In genomic region chr5:103000089-103000488, GRCh38 we compare ENCODE assay signal across 34 cellular contexts.
"Had no signal": no experiment of that assay in that cellular context is flagged by ENCODE, and none has a peak within 500 bp of the region (broad histone marks: within the 10 kb centered on the region; RNA-seq: fewer than 3 reads in every experiment).

No MANE protein-coding gene starts in this region.

- H3K27ac ChIP-seq: adrenal gland, body of pancreas, brain microvascular endothelial cell, breast epithelium, VCaP had no signal

- DNase-seq: activated B cell treated with CpG ODN at 0.5 μM for 24 hours; activated CD4-positive, alpha-beta memory T cell treated with anti-CD3 and anti-CD28 coated beads for 36 hours; activated CD4-positive, alpha-beta T cell treated with anti-CD3 and anti-CD28 coated beads for 4 hours; activated CD4-positive, alpha-beta T cell treated with anti-CD3 and anti-CD28 coated beads, Interleukin-2, amount 10 ng/mL, durations not matched to agents 24 days and 14 days; activated CD4-positive, alpha-beta T cell treated with anti-CD3 and anti-CD28 coated beads, Interleukin-2, amount 50 U/mL, for 1 hour; activated CD4-positive, alpha-beta T cell treated with anti-CD3 and anti-CD28 coated beads, Interleukin-2, amount 50 U/mL, for 4 hours; activated CD4-positive, CD25-positive, alpha-beta regulatory T cell treated with anti-CD3 and anti-CD28 coated beads, Interleukin-2, amount 50 U/mL, for 72 hours; activated CD8-positive, alpha-beta memory T cell treated with anti-CD3 and anti-CD28 coated beads, Interleukin-2, amount 50 U/mL, for 4 hours; activated CD8-positive, alpha-beta T cell treated with anti-CD3 and anti-CD28 coated beads for 36 hours; activated effector memory CD4-positive, alpha-beta T cell treated with anti-CD3 and anti-CD28 coated beads, Interleukin-2, amount 50 U/mL, for 16 hours; activated gamma-delta T cell treated with Interleukin-2 at 50 U/mL for 16 hours; activated naive CD4-positive, alpha-beta T cell; activated naive CD4-positive, alpha-beta T cell treated with anti-CD3 and anti-CD28 coated beads, Interleukin-2, amount 10 ng/mL, durations not matched to agents 7 days and 5 days; activated naive CD8-positive, alpha-beta T cell treated with anti-CD3 and anti-CD28 coated beads for 36 hours; activated T-cell treated with anti-CD3 and anti-CD28 coated beads for 4 hours; activated T-cell treated with anti-CD3 and anti-CD28 coated beads, Interleukin-2, amount 50 U/mL, for 1 hour; activated T-cell treated with anti-CD3 and anti-CD28 coated beads, Interleukin-2, amount 50 U/mL, for 4 hours; activated T-cell treated with anti-CD3 and anti-CD28 coated beads, Interleukin-2, amount 50 U/mL, for 72 hours; amniotic stem cell; aorta; body of pancreas; brain microvascular endothelial cell; central memory CD4-positive, alpha-beta T cell; T-helper 1 cell; T-helper 2 cell; T-helper 9 cell had no signal

- H3K27me3 ChIP-seq: adrenal gland, body of pancreas, brain microvascular endothelial cell, breast epithelium had no signal

- H3K4me1 Mint-ChIP-seq: activated B cell treated with CpG ODN at 0.5 μM for 24 hours; activated naive CD8-positive, alpha-beta T cell treated with anti-CD3 and anti-CD28 coated beads for 36 hours; activated T-helper 17 cell treated with anti-CD3 and anti-CD28 coated beads, Interleukin-2, amount 50 U/mL, for 72 hours had no signal

- H3K4me3 ChIP-seq: adrenal gland, body of pancreas, breast epithelium had no signal

- H3K9me3 ChIP-seq: adrenal gland, body of pancreas, breast epithelium had no signal

- H3K27ac Mint-ChIP-seq: activated B cell treated with CpG ODN at 0.5 μM for 24 hours; activated CD4-positive, alpha-beta memory T cell treated with anti-CD3 and anti-CD28 coated beads for 36 hours; activated CD4-positive, alpha-beta T cell treated with anti-CD3 and anti-CD28 coated beads, Interleukin-2, amount 10 ng/mL, durations not matched to agents 24 days and 14 days; activated CD8-positive, alpha-beta T cell treated with anti-CD3 and anti-CD28 coated beads for 36 hours; activated naive CD4-positive, alpha-beta T cell treated with anti-CD3 and anti-CD28 coated beads, Interleukin-2, amount 10 ng/mL, durations not matched to agents 7 days and 5 days; activated naive CD8-positive, alpha-beta T cell treated with anti-CD3 and anti-CD28 coated beads for 36 hours; activated T-cell treated with anti-CD3 and anti-CD28 coated beads, Interleukin-2, amount 50 U/mL, for 72 hours; activated T-helper 1 cell treated with anti-CD3 and anti-CD28 coated beads, Interleukin-12 subunit alpha, Interleukin-12 subunit beta, Interleukin-2, Interleukin-4 antibody, amounts not matched to agents 30 ng/mL and 10 ng/mL and 1 ng/mL, durations not matched to agents 14 hours and 24 hours and 36 hours; activated T-helper 17 cell treated with anti-CD3 and anti-CD28 coated beads, Interleukin-2, amount 50 U/mL, for 72 hours; T-helper 1 cell treated with Interleukin-12 subunit alpha and Interleukin-12 subunit beta and Interleukin-4 antibody, amounts not matched to agents 30 μg/mL and 1 μg/mL, for 36 hours; T-helper 2 cell treated with Interferon-gamma antibody and Interleukin-4, amounts not matched to agents 5 μg/mL and 100 μg/mL, for 36 hours had no signal

- H3K36me3 ChIP-seq: adrenal gland, brain microvascular endothelial cell, breast epithelium had no signal

- H3K4me1 ChIP-seq: adrenal gland, body of pancreas, breast epithelium had no signal

- H3K36me3 Mint-ChIP-seq: activated naive CD4-positive, alpha-beta T cell treated with anti-CD3 and anti-CD28 coated beads, Interleukin-2, amount 10 ng/mL, durations not matched to agents 7 days and 5 days had no signal

- H3K27me3 Mint-ChIP-seq: activated B cell treated with CpG ODN at 0.5 μM for 24 hours; activated CD4-positive, alpha-beta memory T cell treated with anti-CD3 and anti-CD28 coated beads for 36 hours; activated CD4-positive, alpha-beta T cell treated with anti-CD3 and anti-CD28 coated beads, Interleukin-2, amount 10 ng/mL, durations not matched to agents 24 days and 14 days; activated CD8-positive, alpha-beta T cell treated with anti-CD3 and anti-CD28 coated beads for 36 hours; activated naive CD4-positive, alpha-beta T cell treated with anti-CD3 and anti-CD28 coated beads, Interleukin-2, amount 10 ng/mL, durations not matched to agents 7 days and 5 days; activated naive CD8-positive, alpha-beta T cell treated with anti-CD3 and anti-CD28 coated beads for 36 hours; activated T-helper 17 cell treated with anti-CD3 and anti-CD28 coated beads, Interleukin-2, amount 50 U/mL, for 72 hours had no signal

- ATAC-seq: activated CD8-positive, alpha-beta T cell treated with anti-CD3 and anti-CD28 coated beads for 36 hours; activated naive CD4-positive, alpha-beta T cell treated with anti-CD3 and anti-CD28 coated beads, Interleukin-2, amount 50 U/mL, for 72 hours; activated T-cell treated with anti-CD3 and anti-CD28 coated beads, Interleukin-2, amount 50 U/mL, for 4 hours; activated T-cell treated with anti-CD3 and anti-CD28 coated beads, Interleukin-2, amount 50 U/mL, for 72 hours; activated T-helper 17 cell treated with anti-CD3 and anti-CD28 coated beads, Interleukin-2, amount 50 U/mL, for 72 hours; body of pancreas had no signal

- H3K4me3 Mint-ChIP-seq: activated B cell treated with CpG ODN at 0.5 μM for 24 hours; activated CD4-positive, alpha-beta memory T cell treated with anti-CD3 and anti-CD28 coated beads for 36 hours; activated CD4-positive, alpha-beta T cell treated with anti-CD3 and anti-CD28 coated beads, Interleukin-2, amount 10 ng/mL, durations not matched to agents 24 days and 14 days; activated CD8-positive, alpha-beta T cell treated with anti-CD3 and anti-CD28 coated beads for 36 hours; activated naive CD4-positive, alpha-beta T cell treated with anti-CD3 and anti-CD28 coated beads, Interleukin-2, amount 10 ng/mL, durations not matched to agents 7 days and 5 days; activated naive CD8-positive, alpha-beta T cell treated with anti-CD3 and anti-CD28 coated beads for 36 hours; activated T-cell treated with anti-CD3 and anti-CD28 coated beads, Interleukin-2, amount 50 U/mL, for 4 hours; activated T-cell treated with anti-CD3 and anti-CD28 coated beads, Interleukin-2, amount 50 U/mL, for 72 hours; activated T-helper 1 cell treated with anti-CD3 and anti-CD28 coated beads, Interleukin-12 subunit alpha, Interleukin-12 subunit beta, Interleukin-2, Interleukin-4 antibody, amounts not matched to agents 30 ng/mL and 10 ng/mL and 1 ng/mL, durations not matched to agents 14 hours and 24 hours and 36 hours; activated T-helper 17 cell treated with anti-CD3 and anti-CD28 coated beads, Interleukin-2, amount 50 U/mL, for 72 hours; T-helper 1 cell treated with Interleukin-12 subunit alpha and Interleukin-12 subunit beta and Interleukin-4 antibody, amounts not matched to agents 30 μg/mL and 1 μg/mL, for 36 hours; T-helper 2 cell treated with Interferon-gamma antibody and Interleukin-4, amounts not matched to agents 5 μg/mL and 100 μg/mL, for 36 hours had no signal

- H3K9me3 Mint-ChIP-seq: activated CD4-positive, alpha-beta memory T cell treated with anti-CD3 and anti-CD28 coated beads for 36 hours; activated CD8-positive, alpha-beta T cell treated with anti-CD3 and anti-CD28 coated beads for 36 hours; activated naive CD4-positive, alpha-beta T cell treated with anti-CD3 and anti-CD28 coated beads, Interleukin-2, amount 10 ng/mL, durations not matched to agents 7 days and 5 days; activated T-cell treated with anti-CD3 and anti-CD28 coated beads, Interleukin-2, amount 50 U/mL, for 72 hours; activated T-helper 17 cell treated with anti-CD3 and anti-CD28 coated beads, Interleukin-2, amount 50 U/mL, for 72 hours; T-helper 2 cell treated with Interferon-gamma antibody and Interleukin-4, amounts not matched to agents 5 μg/mL and 100 μg/mL, for 36 hours had no signal
